8 cellular contexts compared by ENCODE assay signal in genomic region chr15:89898628-89899302, GRCh38. TPM values are rescaled to one million over a fixed set of nuclear protein-coding genes. Genes with fewer than 3 reads are reported as not detected.
DNase-seq lines count a peak whose midpoint lies in the region; ATAC-seq and TF ChIP-seq lines count a peak whose summit lies in the region.

No MANE protein-coding gene starts in this region.

- no peak overlapping the region for H2AFZ ChIP-seq in PC-3 (ENCODE audit: low read length)

- no peak overlapping the region for H3K4me3 ChIP-seq in PC-3 (ENCODE audit: low read length)

- H3K36me3 Mint-ChIP-seq in activated naive CD4-positive, alpha-beta T cell treated with anti-CD3 and anti-CD28 coated beads for 36 hours (ENCODE audit: low read depth) = no peaks in the 10 kb centered on the region
- H3K36me3 Mint-ChIP-seq in immature natural killer cell = no peaks in the 10 kb centered on the region

- H3K9me3 Mint-ChIP-seq in activated naive CD4-positive, alpha-beta T cell treated with anti-CD3 and anti-CD28 coated beads for 36 hours = no peaks in the 10 kb centered on the region
- no peaks in the 10 kb centered on the region for H3K9me3 Mint-ChIP-seq in immature natural killer cell

- peaks cover 18% of the 10 kb centered on the region for H3K4me1 Mint-ChIP-seq in activated naive CD4-positive, alpha-beta T cell treated with anti-CD3 and anti-CD28 coated beads for 36 hours (ENCODE audit: low read depth)
- peaks cover 12 to 16% of the 10 kb centered on the region in 2 donors for H3K4me1 Mint-ChIP-seq in immature natural killer cell

- no peaks in the 10 kb centered on the region for H3K27me3 Mint-ChIP-seq in activated naive CD4-positive, alpha-beta T cell treated with anti-CD3 and anti-CD28 coated beads for 36 hours (ENCODE audit: low read depth)
- H3K27me3 Mint-ChIP-seq in immature natural killer cell (ENCODE audit: low read depth in 3 of 3) = peaks cover 5 to 11% (median 5%) of the 10 kb centered on the region in 3 donors

- DNase-seq in AG09319 (ENCODE audit: extremely low read depth, low read depth) = no peak
- peak; percentile 68 for DNase-seq in GM10266 (ENCODE audit: extremely low spot score)
- DNase-seq in PC-3 = peak; percentile 80
- peak; percentile 66 for DNase-seq in activated naive CD4-positive, alpha-beta T cell treated with anti-CD3 and anti-CD28 coated beads for 36 hours
- DNase-seq in immature natural killer cell = peak; percentile 20 to 27 (median 24)
- peak; percentile 35 for DNase-seq in stimulated activated naive CD8-positive, alpha-beta T cell treated with anti-CD3 and anti-CD28 coated beads, Interleukin-15, Interleukin-2, amounts not matched to agents 100 U/mL and 50 U/mL, for 24 hours

- CTCF ChIA-PET in PC-3 (lab: Charles Lee) = interaction anchor here (0.6 to 0.9 kb wide), 5 partner anchors 10 to 387 kb away, joined by 3 to 12 read pairs (median 4); no protein-coding TSS in a partner anchor
- CTCF ChIA-PET in activated naive CD4-positive, alpha-beta T cell treated with anti-CD3 and anti-CD28 coated beads for 36 hours (lab: Charles Lee) = interaction anchor here (0.5 to 7.0 kb wide), 21 partner anchors 10 to 334 kb away, joined by 3 to 60 read pairs (median 4); no protein-coding TSS in a partner anchor

- no peak overlapping the region for H3K4me3 Mint-ChIP-seq in activated naive CD4-positive, alpha-beta T cell treated with anti-CD3 and anti-CD28 coated beads for 36 hours
- H3K4me3 Mint-ChIP-seq in immature natural killer cell = no peak overlapping the region

- no peak overlapping the region for H3K27ac Mint-ChIP-seq in activated naive CD4-positive, alpha-beta T cell treated with anti-CD3 and anti-CD28 coated beads for 36 hours
- H3K27ac Mint-ChIP-seq in immature natural killer cell = no peak overlapping the region

- H3F3A ChIP-seq in PC-3 (ENCODE audit: low read length, unreplicated experiment) = no peaks in the 10 kb centered on the region

- intact Hi-C loops in PC-3 (cut with micrococcal nuclease) = loop anchor here (1.0 to 10.0 kb wide), 4 partner anchors 73 to 189 kb away; partner anchors contain the start of gene ZNF710
- intact Hi-C loops in activated naive CD4-positive, alpha-beta T cell treated with anti-CD3 and anti-CD28 coated beads for 36 hours (cut with micrococcal nuclease) = loop anchor here (1.0 to 10.0 kb wide), 3 partner anchors 173 to 564 kb away; partner anchors contain the start of genes NGRN and POLG

- no peak overlapping the region for H3K27ac ChIP-seq in PC-3 (ENCODE audit: low read length)

- TF ChIP-seq CTCF in AG09319 (IDR thresholded peaks at IDR 0.05; ENCODE audit: low read depth, low read length) (peak; percentile 66), GM10266 (IDR thresholded peaks at IDR 0.05; ENCODE audit: control insufficient read depth, insufficient read depth, low read depth, missing control alignments) (peak; percentile 54), PC-3 (conservative IDR thresholded peaks at IDR 0.05; ENCODE audit: low read depth, low read length) (peak; percentile 91)

- ATAC-seq in HG03103 (IDR thresholded peaks at IDR 0.05; ENCODE audit: low read depth, unreplicated experiment) = peak; percentile 47
- ATAC-seq in PC-3 = peak; percentile 75
- peak; percentile 44 for ATAC-seq in stimulated activated naive CD8-positive, alpha-beta T cell treated with anti-CD3 and anti-CD28 coated beads, Interleukin-15, Interleukin-2, amounts not matched to agents 100 U/mL and 50 U/mL, for 24 hours
- ATAC-seq in GM21528 (IDR thresholded peaks at IDR 0.05; ENCODE audit: low FRiP score, unreplicated experiment) = no peak

- H3K79me2 ChIP-seq in PC-3 (ENCODE audit: low read length) = peaks cover 4% of the 10 kb centered on the region; the same call in 1 of the 2 replicates

- H3K9me2 ChIP-seq in PC-3 (replicated peaks; ENCODE audit: low read length) = no peaks in the 10 kb centered on the region

- H3K4me2 ChIP-seq in PC-3 (ENCODE audit: low read length) = no peak overlapping the region

- no TSS peak for BruUV-seq in PC-3 (replicated peaks; lab: Mats Ljungman, UMichigan)

- H3K4me1 ChIP-seq in PC-3 (ENCODE audit: insufficient read depth, low read length) = 0 out of 2 replicates have a peak, but pooled peaks cover 5% of the 10 kb centered on the region

- H3K36me3 ChIP-seq in PC-3 (ENCODE audit: low read depth, low read length) = no peaks in the 10 kb centered on the region

- no peaks in the 10 kb centered on the region for H4K20me1 ChIP-seq in PC-3 (ENCODE audit: low read length)

- no peaks in the 10 kb centered on the region for H3K9me3 ChIP-seq in PC-3 (ENCODE audit: low read length)

- no peak overlapping the region for H3K9ac ChIP-seq in PC-3 (ENCODE audit: low read length)

- no peaks in the 10 kb centered on the region for H3K27me3 ChIP-seq in PC-3 (ENCODE audit: low read length)

- POLR2A ChIA-PET in PC-3 (lab: Charles Lee; ENCODE audit: unreplicated experiment) = interaction anchor here (0.6 to 0.7 kb wide), 2 partner anchors 290 to 335 kb away, joined by 3 to 4 read pairs; partner anchors contain the start of genes CIB1 and GDPGP1

RNA-seq across cellular contexts. Expression of gene AP3S2, which starts 5.0 kb away (rescaled TPM):
- total RNA-seq in PC-3 (2014; rRNA removed) = 18.8 and 19.4 TPM in 2 replicates
- 10 to 100 TPM; 20.2 to 25.2 TPM for total RNA-seq in activated naive CD4-positive, alpha-beta T cell treated with anti-CD3 and anti-CD28 coated beads for 36 hours
- 10 to 100 TPM; 23.7 to 38.5 (median 32.2) TPM for polyA plus RNA-seq in immature natural killer cell

RNA-seq across cellular contexts. Expression of gene ARPIN, which starts 14.0 kb away (rescaled TPM):
- 4.5 and 8.0 TPM in 2 replicates for total RNA-seq in PC-3 (2014; rRNA removed)
- not detected for total RNA-seq in activated naive CD4-positive, alpha-beta T cell treated with anti-CD3 and anti-CD28 coated beads for 36 hours
- under 1 TPM in 1 of 3 donors, not detected in 2; 0.23 TPM for polyA plus RNA-seq in immature natural killer cell
